ENCODE assay signal across 10 cellular contexts in genomic region chr17:38741853-38742421, GRCh38. TPM values are rescaled to one million over a fixed set of nuclear protein-coding genes. Genes with fewer than 3 reads are reported as not detected.
DNase-seq lines count a peak whose midpoint lies in the region; ATAC-seq, FAIRE-seq and TF ChIP-seq lines count a peak whose summit lies in the region.
"Had no signal": no experiment of that assay in that cellular context is flagged by ENCODE, and none has a peak within 500 bp of the region (broad histone marks: within the 10 kb centered on the region; RNA-seq: fewer than 3 reads in every experiment).

No MANE protein-coding gene starts in this region.

- H2AFZ ChIP-seq in endothelial cell of umbilical vein (ENCODE audit: low read depth, low read length) = no peak overlapping the region

- H3K4me1 ChIP-seq in endothelial cell of umbilical vein (ENCODE audit: control insufficient read depth, extremely low read depth, insufficient read depth, low read length) = peaks cover 25% of the 10 kb centered on the region
- H3K4me1 ChIP-seq in vagina = peaks cover 40% of the 10 kb centered on the region

- H3K4me1 Mint-ChIP-seq in T-helper 2 cell treated with Interferon-gamma antibody and Interleukin-4, amounts not matched to agents 5 μg/mL and 100 μg/mL, for 36 hours (ENCODE audit: low read depth) = peaks cover 23% of the 10 kb centered on the region

- H3K27me3 Mint-ChIP-seq in T-helper 2 cell treated with Interferon-gamma antibody and Interleukin-4, amounts not matched to agents 5 μg/mL and 100 μg/mL, for 36 hours (ENCODE audit: low read depth) = peaks cover 19% of the 10 kb centered on the region

- TF ChIP-seq CTCF in endothelial cell of umbilical vein (IDR thresholded peaks at IDR 0.05; ENCODE audit: extremely low read depth in 1 of 2, insufficient read depth in 1 of 2, low read depth in 1 of 2, low read length in 2 of 2) (no peak), vagina (IDR thresholded peaks at IDR 0.05) (no peak)

- FAIRE-seq in endothelial cell of umbilical vein (lab: Jason Lieb, UNC) = no peak
- FAIRE-seq: GM12878 had no signal

- CTCF ChIA-PET in endothelial cell of umbilical vein (lab: Charles Lee) = interaction anchor here (1.0 kb wide), 1 partner anchor 184 kb away, joined by 3 read pairs; no protein-coding TSS in a partner anchor

- no peaks in the 10 kb centered on the region for H3K9me3 Mint-ChIP-seq in T-helper 2 cell treated with Interferon-gamma antibody and Interleukin-4, amounts not matched to agents 5 μg/mL and 100 μg/mL, for 36 hours

- no peak overlapping the region for H3K4me3 Mint-ChIP-seq in T-helper 2 cell treated with Interferon-gamma antibody and Interleukin-4, amounts not matched to agents 5 μg/mL and 100 μg/mL, for 36 hours

- no peak for DNase-seq in T-helper 2 cell treated with Interferon-gamma antibody and Interleukin-4, amounts not matched to agents 5 μg/mL and 100 μg/mL, for 36 hours (ENCODE audit: low spot score)
- no peak for DNase-seq in T-helper 2 cell
- DNase-seq in endothelial cell of umbilical vein (ENCODE audit: low read depth, low spot score) = no peak
- DNase-seq in myocyte (ENCODE audit: low read depth) = peak; percentile 86
- DNase-seq in vagina (ENCODE audit: extremely low spot score in 2 of 2) = no peak
- DNase-seq in stimulated activated CD4-positive, alpha-beta T cell treated with anti-CD3 and anti-CD28 coated beads, Interleukin-4, amount 100 ng/mL, for 1 hour = no peak
- no peak for DNase-seq in SHP77 treated with DMSO at 0.1 percent for 48 hours (lab: John Stamatoyannopoulos, UW)

- H3K27ac ChIP-seq in endothelial cell of umbilical vein (ENCODE audit: insufficient read depth, low read depth, low read length) (peak overlapping the region; percentile 60), vagina (peak overlapping the region; percentile 59)

- POLR2A ChIA-PET in endothelial cell of umbilical vein (lab: Charles Lee) = interaction anchor here (0.7 kb wide), 1 partner anchor 1499 kb away, joined by 4 read pairs; no protein-coding TSS in a partner anchor

- H3K36me3 ChIP-seq in endothelial cell of umbilical vein (ENCODE audit: control insufficient read depth in 2 of 2, extremely low read depth in 1 of 2, insufficient read depth in 2 of 2, low read length in 2 of 2) (peaks cover 0 to 27% of the 10 kb centered on the region in 2 experiments), vagina (peaks cover 0 to 21% of the 10 kb centered on the region in 2 donors)

- intact Hi-C loops in endothelial cell of umbilical vein (cut with micrococcal nuclease) (no loop called here), vagina (cut with DNase I) (loop anchor here (5.0 kb wide), 1 partner anchor 40 kb away; no protein-coding TSS in a partner anchor)

- no peaks in the 10 kb centered on the region for H3K9me3 ChIP-seq in endothelial cell of umbilical vein (replicated peaks; ENCODE audit: control insufficient read depth, insufficient read depth, low read length)
- no peaks in the 10 kb centered on the region for H3K9me3 ChIP-seq in vagina

- peaks cover 2% of the 10 kb centered on the region for H4K20me1 ChIP-seq in endothelial cell of umbilical vein (replicated peaks; ENCODE audit: control insufficient read depth, extremely low read depth, insufficient read depth, low read length)

- H3K27me3 ChIP-seq in endothelial cell of umbilical vein (ENCODE audit: control insufficient read depth in 2 of 2, insufficient read depth in 2 of 2, low read length in 2 of 2) = no peaks in the 10 kb centered on the region
- H3K27me3 ChIP-seq in vagina = no peaks in the 10 kb centered on the region
- H3K27me3 ChIP-seq: dorsolateral prefrontal cortex had no signal

- dilution Hi-C loops in endothelial cell of umbilical vein (cut with MboI; ENCODE audit: extremely low pct_ligation_motif_present, low sequenced_read_pairs) = no loop called here

- peak overlapping the region; percentile 32 for H3K27ac Mint-ChIP-seq in T-helper 2 cell treated with Interferon-gamma antibody and Interleukin-4, amounts not matched to agents 5 μg/mL and 100 μg/mL, for 36 hours

- no peaks in the 10 kb centered on the region for H3K9me1 ChIP-seq in endothelial cell of umbilical vein (replicated peaks; ENCODE audit: control insufficient read depth, extremely low read depth, insufficient read depth, low read length)

- no peak overlapping the region for H3K4me3 ChIP-seq in endothelial cell of umbilical vein (replicated peaks in 1 of 3; ENCODE audit: insufficient read depth in 1 of 3, low read depth in 1 of 3, low read length in 3 of 3)
- H3K4me3 ChIP-seq in vagina = peak overlapping the region in 1 of 2 donors; percentile 28
- H3K4me3 ChIP-seq: GM12878 had no signal

- H3K4me2 ChIP-seq in endothelial cell of umbilical vein (ENCODE audit: insufficient read depth, low read length) = no peak overlapping the region

- BruUV-seq in endothelial cell of umbilical vein (replicated peaks; lab: Mats Ljungman, UMichigan) = no TSS peak

- no peak for ATAC-seq in HG03342 (IDR thresholded peaks at IDR 0.05; ENCODE audit: unreplicated experiment)
- ATAC-seq: GM12878 had no signal

- peaks cover 74% of the 10 kb centered on the region for H3K79me2 ChIP-seq in endothelial cell of umbilical vein (ENCODE audit: control insufficient read depth, insufficient read depth, low read length)

- TF ChIP-seq POLR2A in endothelial cell of umbilical vein (IDR thresholded peaks at IDR 0.05; ENCODE audit: low read depth, low read length) (no peak), vagina (IDR thresholded peaks at IDR 0.05) (no peak)

- peak overlapping the region; percentile 10 for H3K9ac ChIP-seq in endothelial cell of umbilical vein (replicated peaks; ENCODE audit: extremely low read depth, insufficient read depth, low read length)

- no peaks in the 10 kb centered on the region for H3K36me3 Mint-ChIP-seq in T-helper 2 cell treated with Interferon-gamma antibody and Interleukin-4, amounts not matched to agents 5 μg/mL and 100 μg/mL, for 36 hours (ENCODE audit: low read depth)

RNA-seq across cellular contexts. Expression of gene PCGF2, which starts 6.2 kb away (rescaled TPM):
- total RNA-seq in endothelial cell of umbilical vein (77.5 and 78.4 TPM in 2 replicates), myocyte (2.0 and 2.3 TPM in 2 replicates), vagina (25.8 TPM)
- 39.8 and 45.3 TPM in 2 replicates for polyA plus RNA-seq in endothelial cell of umbilical vein
- 28.6 and 32.6 TPM in 2 replicates for polyA plus RNA-seq in endothelial cell of umbilical vein (2011; cell fraction: cytosol; rRNA removed)
- polyA plus RNA-seq in endothelial cell of umbilical vein (2011; cell fraction: nucleus; rRNA removed) = 29.6 and 36.9 TPM in 2 replicates
- 55.8 and 74.4 TPM in 2 replicates for polyA plus RNA-seq in endothelial cell of umbilical vein (2012)
- polyA minus RNA-seq in endothelial cell of umbilical vein = 20.3 and 20.9 TPM in 2 replicates
- 16.7 TPM for polyA minus RNA-seq in endothelial cell of umbilical vein (2011; cell fraction: cytosol; rRNA and poly(A)+ RNA removed)
- polyA minus RNA-seq in endothelial cell of umbilical vein (2011; cell fraction: nucleus; rRNA and poly(A)+ RNA removed) = 7.9 and 14.5 TPM in 2 replicates
- polyA plus RNA-seq in myocyte (2012) = 46.0 TPM

RNA-seq across cellular contexts. Expression of gene PSMB3, which starts 10.6 kb away (rescaled TPM):
- total RNA-seq in endothelial cell of umbilical vein (213 and 227 TPM in 2 replicates), myocyte (165 and 179 TPM in 2 replicates), vagina (193 TPM)
- polyA plus RNA-seq in endothelial cell of umbilical vein = 685 and 705 TPM in 2 replicates
- polyA plus RNA-seq in endothelial cell of umbilical vein (2011; cell fraction: cytosol; rRNA removed) = 539 and 649 TPM in 2 replicates
- polyA plus RNA-seq in endothelial cell of umbilical vein (2011; cell fraction: nucleus; rRNA removed) = 229 and 250 TPM in 2 replicates
- polyA plus RNA-seq in endothelial cell of umbilical vein (2012) = 242 and 303 TPM in 2 replicates
- 271 and 276 TPM in 2 replicates for polyA minus RNA-seq in endothelial cell of umbilical vein
- 192 TPM for polyA minus RNA-seq in endothelial cell of umbilical vein (2011; cell fraction: cytosol; rRNA and poly(A)+ RNA removed)
- 33.6 and 42.4 TPM in 2 replicates for polyA minus RNA-seq in endothelial cell of umbilical vein (2011; cell fraction: nucleus; rRNA and poly(A)+ RNA removed)
- polyA plus RNA-seq in myocyte (2012) = 229 TPM

RNA-seq across cellular contexts. Expression of gene CISD3, which starts 11.8 kb away (rescaled TPM):
- total RNA-seq in endothelial cell of umbilical vein (22.6 and 23.7 TPM in 2 replicates), myocyte (3.7 and 6.2 TPM in 2 replicates), vagina (12.8 TPM)
- polyA plus RNA-seq in endothelial cell of umbilical vein = 8.7 and 11.1 TPM in 2 replicates
- 8.8 and 10.9 TPM in 2 replicates for polyA plus RNA-seq in endothelial cell of umbilical vein (2011; cell fraction: cytosol; rRNA removed)
- polyA plus RNA-seq in endothelial cell of umbilical vein (2011; cell fraction: nucleus; rRNA removed) = 3.4 and 4.0 TPM in 2 replicates
- polyA plus RNA-seq in endothelial cell of umbilical vein (2012) = 16.3 and 17.9 TPM in 2 replicates
- 2.0 and 2.6 TPM in 2 replicates for polyA minus RNA-seq in endothelial cell of umbilical vein
- polyA minus RNA-seq in endothelial cell of umbilical vein (2011; cell fraction: cytosol; rRNA and poly(A)+ RNA removed) = 18.3 TPM
- polyA minus RNA-seq in endothelial cell of umbilical vein (2011; cell fraction: nucleus; rRNA and poly(A)+ RNA removed) = 1.1 and 2.0 TPM in 2 replicates
- 32.6 TPM for polyA plus RNA-seq in myocyte (2012)

RNA-seq across cellular contexts. Expression of gene MLLT6, which starts 36.9 kb away (rescaled TPM):
- 85.4 and 86.6 TPM in 2 replicates for total RNA-seq in endothelial cell of umbilical vein
- 32.1 and 35.7 TPM in 2 replicates for polyA plus RNA-seq in endothelial cell of umbilical vein
- 21.1 and 29.6 TPM in 2 replicates for polyA plus RNA-seq in endothelial cell of umbilical vein (2011; cell fraction: cytosol; rRNA removed)
- polyA plus RNA-seq in endothelial cell of umbilical vein (2011; cell fraction: nucleus; rRNA removed) = 144 and 172 TPM in 2 replicates
- polyA plus RNA-seq in endothelial cell of umbilical vein (2012) = 37.7 and 42.7 TPM in 2 replicates
- polyA minus RNA-seq in endothelial cell of umbilical vein = 68.1 and 78.3 TPM in 2 replicates
- polyA minus RNA-seq in endothelial cell of umbilical vein (2011; cell fraction: cytosol; rRNA and poly(A)+ RNA removed) = 34.7 TPM
- polyA minus RNA-seq in endothelial cell of umbilical vein (2011; cell fraction: nucleus; rRNA and poly(A)+ RNA removed) = 72.9 and 91.4 TPM in 2 replicates
- total RNA-seq in myocyte = 42.7 and 54.6 TPM in 2 replicates
- 59.5 TPM for polyA plus RNA-seq in myocyte (2012)
- total RNA-seq in vagina = 70.2 TPM

RNA-seq across cellular contexts. Expression of gene PIP4K2B, which starts 57.4 kb away (rescaled TPM):
- total RNA-seq in endothelial cell of umbilical vein (48.1 and 48.8 TPM in 2 replicates), myocyte (74.4 and 89.7 TPM in 2 replicates), vagina (68.5 TPM)
- polyA plus RNA-seq in endothelial cell of umbilical vein = 22.4 and 23.1 TPM in 2 replicates
- 26.9 and 32.2 TPM in 2 replicates for polyA plus RNA-seq in endothelial cell of umbilical vein (2011; cell fraction: cytosol; rRNA removed)
- polyA plus RNA-seq in endothelial cell of umbilical vein (2011; cell fraction: nucleus; rRNA removed) = 60.7 and 65.1 TPM in 2 replicates
- polyA plus RNA-seq in endothelial cell of umbilical vein (2012) = 30.9 and 31.5 TPM in 2 replicates
- 68.7 and 71.3 TPM in 2 replicates for polyA minus RNA-seq in endothelial cell of umbilical vein
- 19.7 TPM for polyA minus RNA-seq in endothelial cell of umbilical vein (2011; cell fraction: cytosol; rRNA and poly(A)+ RNA removed)
- polyA minus RNA-seq in endothelial cell of umbilical vein (2011; cell fraction: nucleus; rRNA and poly(A)+ RNA removed) = 13.5 and 16.2 TPM in 2 replicates
- polyA plus RNA-seq in myocyte (2012) = 46.0 TPM
